ENCODE assay signal across 10 cellular contexts in genomic region chr9:31323726-31324444, GRCh38.
DNase-seq lines count a peak whose midpoint lies in the region; ATAC-seq and TF ChIP-seq lines count a peak whose summit lies in the region.
"Had no signal": no experiment of that assay in that cellular context is flagged by ENCODE, and none has a peak within 500 bp of the region (broad histone marks: within the 10 kb centered on the region; RNA-seq: fewer than 3 reads in every experiment).

No MANE protein-coding gene starts in this region.

- H3K27ac Mint-ChIP-seq in activated T-cell treated with anti-CD3 and anti-CD28 coated beads, Interleukin-2, amount 50 U/mL, for 72 hours, result peak overlapping the region; percentile 99
- H3K27ac Mint-ChIP-seq in activated naive CD8-positive, alpha-beta T cell treated with anti-CD3 and anti-CD28 coated beads, Interleukin-2, amount 10 ng/mL, durations not matched to agents 7 days and 5 days, result peak overlapping the region; percentile 30
- H3K27ac Mint-ChIP-seq in stimulated activated naive CD8-positive, alpha-beta T cell treated with anti-CD3 and anti-CD28 coated beads, Interleukin-15, Interleukin-2, amounts not matched to agents 100 ng/mL and 50 ng/mL, for 24 hours, result peak overlapping the region; percentile 75

- H3K27me3 Mint-ChIP-seq in activated T-cell treated with anti-CD3 and anti-CD28 coated beads, Interleukin-2, amount 50 U/mL, for 72 hours (ENCODE audit: low read depth), result no peaks in the 10 kb centered on the region
- H3K27me3 Mint-ChIP-seq in activated naive CD8-positive, alpha-beta T cell treated with anti-CD3 and anti-CD28 coated beads, Interleukin-2, amount 10 ng/mL, durations not matched to agents 7 days and 5 days, result no peaks in the 10 kb centered on the region
- no peaks in the 10 kb centered on the region for H3K27me3 Mint-ChIP-seq in stimulated activated naive CD8-positive, alpha-beta T cell treated with anti-CD3 and anti-CD28 coated beads, Interleukin-15, Interleukin-2, amounts not matched to agents 100 ng/mL and 50 ng/mL, for 24 hours

- ATAC-seq in activated T-cell treated with anti-CD3 and anti-CD28 coated beads, Interleukin-2, amount 50 U/mL, for 72 hours (replicated peaks in 1 of 2), result peak in 1 of 2 donors; percentile 32
- ATAC-seq in activated naive CD8-positive, alpha-beta T cell treated with anti-CD3 and anti-CD28 coated beads, Interleukin-2, amount 10 ng/mL, durations not matched to agents 7 days and 5 days (ENCODE audit: low read depth), result peak; percentile 52
- ATAC-seq in HG03196 (IDR thresholded peaks at IDR 0.05; ENCODE audit: unreplicated experiment), result no peak

- no peak for TF ChIP-seq EP300 in Ishikawa (IDR thresholded peaks at IDR 0.05; ENCODE audit: borderline replicate concordance)

- TF ChIP-seq RAD21 in Ishikawa (IDR thresholded peaks at IDR 0.05; ENCODE audit: low read depth), result no peak

- DNase-seq in activated T-cell treated with anti-CD3 and anti-CD28 coated beads, Interleukin-2, amount 50 U/mL, for 72 hours, result no peak
- DNase-seq in activated T-cell treated with anti-CD3 and anti-CD28 coated beads, Interleukin-2, amount 50 U/mL, for 1 hour, result no peak
- DNase-seq in activated naive CD8-positive, alpha-beta T cell treated with anti-CD3 and anti-CD28 coated beads, Interleukin-2, amount 10 ng/mL, durations not matched to agents 7 days and 5 days, result no peak
- no peak for DNase-seq in NOMO-1 treated with dmso at 0.1 percent for 144 hours (lab: John Stamatoyannopoulos, UW; ENCODE audit: unreplicated experiment)
- no peak for DNase-seq in DMS 273 treated with DMSO at 0.1 percent for 48 hours (lab: John Stamatoyannopoulos, UW)
- DNase-seq: MV-4-11, NCI-H524 treated with DMSO at 0.1 percent for 48 hours had no signal

- H3K36me3 Mint-ChIP-seq in activated T-cell treated with anti-CD3 and anti-CD28 coated beads, Interleukin-2, amount 50 U/mL, for 72 hours (ENCODE audit: insufficient read depth in 2 of 2), result no peaks in the 10 kb centered on the region
- peaks cover 2% of the 10 kb centered on the region for H3K36me3 Mint-ChIP-seq in activated naive CD8-positive, alpha-beta T cell treated with anti-CD3 and anti-CD28 coated beads, Interleukin-2, amount 10 ng/mL, durations not matched to agents 7 days and 5 days
- H3K36me3 Mint-ChIP-seq in stimulated activated naive CD8-positive, alpha-beta T cell treated with anti-CD3 and anti-CD28 coated beads, Interleukin-15, Interleukin-2, amounts not matched to agents 100 ng/mL and 50 ng/mL, for 24 hours (ENCODE audit: low read depth), result no peaks in the 10 kb centered on the region

- peaks cover 19% of the 10 kb centered on the region for H3K4me1 Mint-ChIP-seq in activated T-cell treated with anti-CD3 and anti-CD28 coated beads, Interleukin-2, amount 50 U/mL, for 72 hours (ENCODE audit: low read depth)
- H3K4me1 Mint-ChIP-seq in activated naive CD8-positive, alpha-beta T cell treated with anti-CD3 and anti-CD28 coated beads, Interleukin-2, amount 10 ng/mL, durations not matched to agents 7 days and 5 days, result peaks cover 7% of the 10 kb centered on the region
- peaks cover 25% of the 10 kb centered on the region for H3K4me1 Mint-ChIP-seq in stimulated activated naive CD8-positive, alpha-beta T cell treated with anti-CD3 and anti-CD28 coated beads, Interleukin-15, Interleukin-2, amounts not matched to agents 100 ng/mL and 50 ng/mL, for 24 hours (ENCODE audit: low read depth)

- peak overlapping the region in 1 of 2 donors; percentile 70 for H3K4me3 Mint-ChIP-seq in activated T-cell treated with anti-CD3 and anti-CD28 coated beads, Interleukin-2, amount 50 U/mL, for 72 hours
- no peak overlapping the region for H3K4me3 Mint-ChIP-seq in activated naive CD8-positive, alpha-beta T cell treated with anti-CD3 and anti-CD28 coated beads, Interleukin-2, amount 10 ng/mL, durations not matched to agents 7 days and 5 days
- H3K4me3 Mint-ChIP-seq in stimulated activated naive CD8-positive, alpha-beta T cell treated with anti-CD3 and anti-CD28 coated beads, Interleukin-15, Interleukin-2, amounts not matched to agents 100 ng/mL and 50 ng/mL, for 24 hours, result no peak overlapping the region

- H3K9me3 Mint-ChIP-seq in activated T-cell treated with anti-CD3 and anti-CD28 coated beads, Interleukin-2, amount 50 U/mL, for 72 hours, result peaks cover 1 to 8% of the 10 kb centered on the region in 2 donors
- H3K9me3 Mint-ChIP-seq in activated naive CD8-positive, alpha-beta T cell treated with anti-CD3 and anti-CD28 coated beads, Interleukin-2, amount 10 ng/mL, durations not matched to agents 7 days and 5 days, result peaks cover 9% of the 10 kb centered on the region
- H3K9me3 Mint-ChIP-seq in stimulated activated naive CD8-positive, alpha-beta T cell treated with anti-CD3 and anti-CD28 coated beads, Interleukin-15, Interleukin-2, amounts not matched to agents 100 ng/mL and 50 ng/mL, for 24 hours, result peaks cover 3% of the 10 kb centered on the region

- POLR2A ChIA-PET in activated naive CD8-positive, alpha-beta T cell treated with anti-CD3 and anti-CD28 coated beads, Interleukin-2, amount 10 ng/mL, durations not matched to agents 7 days and 5 days (lab: Charles Lee), result no interaction called here

TF ChIP-seq in Ishikawa, 13 proteins besides CTCF, POLR2A, EP300 and RAD21:
- TF ChIP-seq EGR1 (IDR thresholded peaks at IDR 0.05) (no peak), CREB1 (IDR thresholded peaks at IDR 0.05; ENCODE audit: low read depth) (no peak), CEBPB (IDR thresholded peaks at IDR 0.05) (peak; percentile 52; the same call in 1 of the 2 replicates), FOXM1 (IDR thresholded peaks at IDR 0.05; ENCODE audit: borderline replicate concordance, low read depth) (no peak), YY1 (IDR thresholded peaks at IDR 0.05; ENCODE audit: low read depth) (no peak)

Comparison
In these comparisons a context has a peak if more than half of its experiments do, and no peak if none do; other contexts are left out.
1. H3K27ac Mint-ChIP-seq: peak in every context shown above with its lines; median percentile 99 in activated T-cell treated with anti-CD3 and anti-CD28 coated beads, Interleukin-2, amount 50 U/mL, for 72 hours; 75 in stimulated activated naive CD8-positive, alpha-beta T cell treated with anti-CD3 and anti-CD28 coated beads, Interleukin-15, Interleukin-2, amounts not matched to agents 100 ng/mL and 50 ng/mL, for 24 hours; 30 in activated naive CD8-positive, alpha-beta T cell treated with anti-CD3 and anti-CD28 coated beads, Interleukin-2, amount 10 ng/mL, durations not matched to agents 7 days and 5 days.